In the genomic region with DNA sequence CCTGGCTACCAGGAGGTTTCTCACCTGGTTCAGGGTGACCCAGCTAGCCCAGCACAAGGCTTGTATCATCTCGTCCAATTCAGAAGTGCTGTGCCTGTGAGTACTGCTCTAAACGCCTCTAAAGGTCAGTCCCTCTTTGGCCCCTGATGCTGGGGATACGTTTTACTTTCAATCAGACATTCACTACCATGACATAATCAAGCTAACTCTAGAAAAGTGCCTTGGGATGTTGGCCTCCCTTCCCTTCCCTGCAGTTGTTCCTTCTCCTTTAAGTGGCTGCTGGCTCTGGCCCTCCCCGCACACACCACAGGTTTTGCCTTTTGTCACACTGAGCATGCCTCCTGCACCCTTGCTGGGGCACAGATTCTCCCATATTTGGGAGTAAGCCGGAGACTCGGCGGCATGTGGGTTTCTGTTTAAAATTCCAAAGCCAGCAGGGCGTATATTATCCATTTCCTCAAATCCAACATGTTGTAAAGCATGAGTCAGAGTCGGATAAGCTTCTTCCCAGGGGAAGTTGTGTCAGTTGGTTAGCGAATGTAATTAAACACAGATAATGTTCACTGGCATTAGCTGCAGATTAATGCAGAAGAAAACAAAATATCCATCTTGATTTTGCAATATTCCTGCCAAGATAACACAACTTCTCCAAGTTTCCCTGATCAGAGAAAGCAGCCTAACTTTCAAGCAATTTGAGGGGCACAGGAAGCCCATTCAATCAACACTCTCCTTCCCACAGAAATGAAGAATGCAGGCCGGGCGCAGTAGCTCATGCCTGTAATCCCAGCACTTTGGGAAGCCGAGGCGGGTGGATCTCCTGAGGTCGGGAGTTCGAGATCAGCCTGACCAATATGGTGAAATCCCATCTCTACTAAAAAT, we compare ENCODE assay signal across 1 cellular context.
TF ChIP-seq lines count a peak whose summit lies in the region.

No MANE protein-coding gene starts in this region.

TF ChIP-seq in K562, 482 proteins besides CTCF, POLR2A, EP300 and RAD21 (continued from another document):
- TF ChIP-seq, protein P1, sequence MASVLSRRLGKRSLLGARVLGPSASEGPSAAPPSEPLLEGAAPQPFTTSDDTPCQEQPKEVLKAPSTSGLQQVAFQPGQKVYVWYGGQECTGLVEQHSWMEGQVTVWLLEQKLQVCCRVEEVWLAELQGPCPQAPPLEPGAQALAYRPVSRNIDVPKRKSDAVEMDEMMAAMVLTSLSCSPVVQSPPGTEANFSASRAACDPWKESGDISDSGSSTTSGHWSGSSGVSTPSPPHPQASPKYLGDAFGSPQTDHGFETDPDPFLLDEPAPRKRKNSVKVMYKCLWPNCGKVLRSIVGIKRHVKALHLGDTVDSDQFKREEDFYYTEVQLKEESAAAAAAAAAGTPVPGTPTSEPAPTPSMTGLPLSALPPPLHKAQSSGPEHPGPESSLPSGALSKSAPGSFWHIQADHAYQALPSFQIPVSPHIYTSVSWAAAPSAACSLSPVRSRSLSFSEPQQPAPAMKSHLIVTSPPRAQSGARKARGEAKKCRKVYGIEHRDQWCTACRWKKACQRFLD (CRISPR knock-in tag; IDR thresholded peaks at IDR 0.05): peak; percentile 70
- no peak for TF ChIP-seq NCOA1 (IDR thresholded peaks at IDR 0.05; ENCODE audit: low read depth)
